Comparison of ENCODE assay signal across 23 cellular contexts in the genomic region with DNA sequence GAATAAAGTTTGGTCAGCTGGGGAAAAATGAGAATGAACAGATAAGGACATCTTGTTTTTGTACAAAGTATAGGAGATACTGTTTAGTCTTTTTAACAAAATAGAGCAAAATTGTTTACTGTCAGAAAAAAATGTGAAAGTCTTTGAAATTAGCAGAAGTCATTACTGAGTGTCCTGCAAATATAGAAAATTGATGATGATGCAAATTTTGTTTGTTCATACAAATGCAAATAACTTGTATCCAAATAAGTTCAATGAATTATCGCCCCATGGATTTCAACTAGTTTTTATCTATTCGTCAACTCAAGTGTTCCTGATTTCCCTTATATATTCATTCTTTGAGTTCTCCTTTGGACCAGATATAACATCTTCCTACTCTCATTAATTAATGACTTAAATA.
"Had no signal": no experiment of that assay in that cellular context is flagged by ENCODE, and none has a peak within 500 bp of the region (broad histone marks: within the 10 kb centered on the region; RNA-seq: fewer than 3 reads in every experiment).

No MANE protein-coding gene starts in this region.

- H3K4me1 ChIP-seq: esophagus muscularis mucosa, foreskin keratinocyte, gastroesophageal sphincter, heart right ventricle, left lung, lower lobe of right lung had no signal

- H3K36me3 Mint-ChIP-seq: naive thymus-derived CD4-positive, alpha-beta T cell had no signal

- H3K27me3 ChIP-seq: dorsolateral prefrontal cortex, esophagus muscularis mucosa, foreskin keratinocyte, gastroesophageal sphincter, heart right ventricle, left lung had no signal

- H3K4me3 Mint-ChIP-seq: naive thymus-derived CD4-positive, alpha-beta T cell had no signal

- H3K9me3 ChIP-seq: esophagus muscularis mucosa, gastroesophageal sphincter, heart right ventricle, lower lobe of right lung had no signal

- H3K36me3 ChIP-seq: esophagus muscularis mucosa, gastroesophageal sphincter, heart right ventricle, left lung, lower lobe of right lung had no signal

- FAIRE-seq: colon, endothelial cell of umbilical vein, frontal cortex, islet of Langerhans, keratinocyte had no signal

- H3K27me3 Mint-ChIP-seq: naive thymus-derived CD4-positive, alpha-beta T cell had no signal

- ATAC-seq: foreskin keratinocyte; gastroesophageal sphincter; heart right ventricle; left cardiac atrium; left lung; left ventricle myocardium superior; lower lobe of right lung; naive thymus-derived CD4-positive, alpha-beta T cell had no signal

- H3K4me3 ChIP-seq: coronary artery, dorsolateral prefrontal cortex, esophagus muscularis mucosa, gastroesophageal sphincter, heart right ventricle, left lung, lower lobe of right lung had no signal

- H3K27ac ChIP-seq: coronary artery, dorsolateral prefrontal cortex, esophagus muscularis mucosa, foreskin keratinocyte, gastroesophageal sphincter, heart right ventricle, left lung, lower lobe of right lung had no signal

- H3K27ac Mint-ChIP-seq: naive thymus-derived CD4-positive, alpha-beta T cell had no signal

- DNase-seq: dermis blood vessel endothelial cell; dorsolateral prefrontal cortex; effector CD4-positive, alpha-beta T cell; effector memory CD4-positive, alpha-beta T cell; foreskin keratinocyte; head of caudate nucleus; heart right ventricle; hippocampal formation; left cardiac atrium; left lung; left ventricle myocardium superior; lower lobe of right lung; mesenchymal stem cell; midbrain; naive thymus-derived CD4-positive, alpha-beta T cell had no signal
